Comparison of ENCODE assay signal across 15 cellular contexts in the genomic region with DNA sequence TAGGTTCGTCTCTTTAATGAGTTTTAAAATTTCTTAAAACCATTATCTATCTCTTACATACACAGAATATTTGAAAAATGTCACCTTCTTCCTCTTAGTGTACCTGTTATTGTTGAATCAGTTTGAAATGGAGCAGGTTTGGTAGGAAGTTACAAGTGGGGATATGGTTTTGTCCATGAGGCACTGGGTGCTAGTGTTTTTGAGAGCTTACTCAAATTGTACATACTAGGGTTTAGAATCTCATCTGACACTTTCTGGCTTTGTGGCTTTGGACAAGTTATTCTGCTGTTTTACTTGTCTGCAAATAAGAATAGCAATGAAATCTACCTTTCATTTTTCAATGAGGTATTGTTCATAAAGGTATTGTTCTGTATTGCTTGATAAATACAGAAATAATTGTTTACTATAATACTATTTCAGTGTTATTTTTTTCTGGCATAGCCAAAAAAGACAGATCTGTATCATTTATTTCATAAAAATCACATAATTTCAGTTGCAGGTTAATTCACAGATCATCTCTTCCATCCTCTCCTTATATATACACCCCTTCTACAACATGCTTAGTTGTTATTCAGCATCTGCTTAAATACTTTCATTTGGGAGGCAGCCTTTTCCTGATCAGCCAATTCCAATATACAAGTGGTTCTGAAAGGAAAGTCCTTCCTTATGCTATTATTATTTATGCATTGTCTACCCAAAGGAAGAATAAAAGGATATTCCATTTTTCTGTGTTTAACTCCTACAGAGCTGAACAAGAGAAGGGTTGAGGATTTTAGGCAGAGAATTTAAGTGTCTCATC. TPM values are rescaled to one million over a fixed set of nuclear protein-coding genes. Genes with fewer than 3 reads are reported as not detected.
DNase-seq lines count a peak whose midpoint lies in the region; ATAC-seq and TF ChIP-seq lines count a peak whose summit lies in the region.
"Had no signal": no experiment of that assay in that cellular context is flagged by ENCODE, and none has a peak within 500 bp of the region (broad histone marks: within the 10 kb centered on the region; RNA-seq: fewer than 3 reads in every experiment).

No MANE protein-coding gene starts in this region.

- peaks cover 26 to 56% (median 41%) of the 10 kb centered on the region in 3 donors for H3K4me1 Mint-ChIP-seq in CD8-positive, alpha-beta memory T cell
- peaks cover 47% of the 10 kb centered on the region for H3K4me1 Mint-ChIP-seq in activated T-helper 1 cell treated with anti-CD3 and anti-CD28 coated beads, Interleukin-12 subunit alpha, Interleukin-12 subunit beta, Interleukin-2, Interleukin-4 antibody, amounts not matched to agents 30 ng/mL and 10 ng/mL and 1 ng/mL, durations not matched to agents 14 hours and 24 hours and 36 hours (ENCODE audit: low read depth)

- no peaks in the 10 kb centered on the region for H3K4me1 ChIP-seq in CD8-positive, alpha-beta memory T cell (ENCODE audit: insufficient read depth, low read length)
- H3K4me1 ChIP-seq: SJSA1 had no signal

- peak overlapping the region in 5 of 8 donors; percentile 11 to 52 (median 35) for H3K27ac Mint-ChIP-seq in CD8-positive, alpha-beta memory T cell
- peak overlapping the region; percentile 57 for H3K27ac Mint-ChIP-seq in activated T-helper 1 cell treated with anti-CD3 and anti-CD28 coated beads, Interleukin-12 subunit alpha, Interleukin-12 subunit beta, Interleukin-2, Interleukin-4 antibody, amounts not matched to agents 30 ng/mL and 10 ng/mL and 1 ng/mL, durations not matched to agents 14 hours and 24 hours and 36 hours

- CTCF ChIA-PET in CD8-positive, alpha-beta memory T cell (lab: Charles Lee) = no interaction called here

- ATAC-seq in GM21786 (IDR thresholded peaks at IDR 0.05; ENCODE audit: unreplicated experiment) (no peak), HG02571 (IDR thresholded peaks at IDR 0.05; ENCODE audit: unreplicated experiment) (no peak)

- no peaks in the 10 kb centered on the region for H3K9me3 Mint-ChIP-seq in CD8-positive, alpha-beta memory T cell
- peaks cover 6% of the 10 kb centered on the region for H3K9me3 Mint-ChIP-seq in activated T-helper 1 cell treated with anti-CD3 and anti-CD28 coated beads, Interleukin-12 subunit alpha, Interleukin-12 subunit beta, Interleukin-2, Interleukin-4 antibody, amounts not matched to agents 30 ng/mL and 10 ng/mL and 1 ng/mL, durations not matched to agents 14 hours and 24 hours and 36 hours

- POLR2A ChIA-PET in CD8-positive, alpha-beta memory T cell (lab: Charles Lee) = no interaction called here

- H3K36me3 ChIP-seq in CD8-positive, alpha-beta memory T cell (ENCODE audit: insufficient read depth, low read length) = no peaks in the 10 kb centered on the region

- H3K27me3 ChIP-seq in CD8-positive, alpha-beta memory T cell (ENCODE audit: insufficient read depth, low read length, poor library complexity, severe bottlenecking) = no peaks in the 10 kb centered on the region
- H3K27me3 ChIP-seq: SJSA1 had no signal

- no peak for TF ChIP-seq CTCF in AG10803 (conservative IDR thresholded peaks at IDR 0.05; ENCODE audit: low read length)

- intact Hi-C loops in activated T-helper 1 cell treated with anti-CD3 and anti-CD28 coated beads, Interleukin-12 subunit alpha, Interleukin-12 subunit beta, Interleukin-2, Interleukin-4 antibody, amounts not matched to agents 30 ng/mL and 10 ng/mL and 1 ng/mL, durations not matched to agents 14 hours and 24 hours and 36 hours (cut with micrococcal nuclease) = no loop called here

- peak; percentile 22 for DNase-seq in AG10803 (ENCODE audit: low read depth)
- DNase-seq in CD8-positive, alpha-beta memory T cell = no peak
- DNase-seq in activated T-helper 1 cell treated with anti-CD3 and anti-CD28 coated beads, Interleukin-12 subunit alpha, Interleukin-12 subunit beta, Interleukin-2, Interleukin-4 antibody, amounts not matched to agents 30 ng/mL and 10 ng/mL and 1 ng/mL, durations not matched to agents 14 hours and 24 hours and 36 hours (ENCODE audit: low spot score) = no peak
- peak; percentile 51 for DNase-seq in fibroblast of peridontal ligament (ENCODE audit: extremely low read depth)
- DNase-seq in NCI-H146 (lab: John Stamatoyannopoulos, UW) = no peak
- DNase-seq in mucosa of gallbladder (ENCODE audit: low spot score) = no peak
- DNase-seq: AML-193, Calu3, NCI-H1417 treated with DMSO at 0.1 percent for 48 hours, NCI-H2029, NCI-H2171 treated with DMSO at 0.1 percent for 48 hours, NCI-H748 treated with DMSO at 0.1 percent for 48 hours had no signal

- H3K36me3 Mint-ChIP-seq in CD8-positive, alpha-beta memory T cell = no peaks in the 10 kb centered on the region
- peaks cover 46% of the 10 kb centered on the region for H3K36me3 Mint-ChIP-seq in activated T-helper 1 cell treated with anti-CD3 and anti-CD28 coated beads, Interleukin-12 subunit alpha, Interleukin-12 subunit beta, Interleukin-2, Interleukin-4 antibody, amounts not matched to agents 30 ng/mL and 10 ng/mL and 1 ng/mL, durations not matched to agents 14 hours and 24 hours and 36 hours (ENCODE audit: low read depth)

- H3K4me3 Mint-ChIP-seq in CD8-positive, alpha-beta memory T cell = peak overlapping the region in 4 of 7 donors; percentile 11 to 45 (median 28)
- H3K4me3 Mint-ChIP-seq in activated T-helper 1 cell treated with anti-CD3 and anti-CD28 coated beads, Interleukin-12 subunit alpha, Interleukin-12 subunit beta, Interleukin-2, Interleukin-4 antibody, amounts not matched to agents 30 ng/mL and 10 ng/mL and 1 ng/mL, durations not matched to agents 14 hours and 24 hours and 36 hours = peak overlapping the region; percentile 6

- peaks cover 0 to 2% of the 10 kb centered on the region in 2 donors for H3K27me3 Mint-ChIP-seq in CD8-positive, alpha-beta memory T cell
- H3K27me3 Mint-ChIP-seq in activated T-helper 1 cell treated with anti-CD3 and anti-CD28 coated beads, Interleukin-12 subunit alpha, Interleukin-12 subunit beta, Interleukin-2, Interleukin-4 antibody, amounts not matched to agents 30 ng/mL and 10 ng/mL and 1 ng/mL, durations not matched to agents 14 hours and 24 hours and 36 hours (ENCODE audit: insufficient read depth) = no peaks in the 10 kb centered on the region

- no peak overlapping the region for H3K27ac ChIP-seq in CD8-positive, alpha-beta memory T cell (ENCODE audit: low read depth, low read length)
- H3K27ac ChIP-seq: SJSA1 had no signal

- H3K4me3 ChIP-seq in AG10803 (ENCODE audit: low read length) = no peak overlapping the region
- no peak overlapping the region for H3K4me3 ChIP-seq in CD8-positive, alpha-beta memory T cell (ENCODE audit: low read length)
- H3K4me3 ChIP-seq: SJSA1 had no signal

- no peaks in the 10 kb centered on the region for H3K9me3 ChIP-seq in CD8-positive, alpha-beta memory T cell (ENCODE audit: low read length)
- H3K9me3 ChIP-seq: SJSA1 had no signal

RNA-seq across cellular contexts. Expression of gene NCAPG, which starts 13.3 kb away (rescaled TPM):
- total RNA-seq in CD8-positive, alpha-beta memory T cell = 10 to 100 TPM; 48.2 to 52.1 TPM
- polyA plus RNA-seq in CD8-positive, alpha-beta memory T cell = 1.4 TPM
- 43.7 and 46.3 TPM in 2 replicates for total RNA-seq in activated T-helper 1 cell treated with anti-CD3 and anti-CD28 coated beads, Interleukin-12 subunit alpha, Interleukin-12 subunit beta, Interleukin-2, Interleukin-4 antibody, amounts not matched to agents 30 ng/mL and 10 ng/mL and 1 ng/mL, durations not matched to agents 14 hours and 24 hours and 36 hours
- 1.4 TPM for total RNA-seq in mucosa of gallbladder

RNA-seq across cellular contexts. Expression of gene DCAF16, which starts 13.5 kb away (rescaled TPM):
- total RNA-seq in CD8-positive, alpha-beta memory T cell = 10 to 100 TPM; 30.5 to 32.4 TPM
- polyA plus RNA-seq in CD8-positive, alpha-beta memory T cell = 21.4 TPM
- 44.0 and 48.5 TPM in 2 replicates for total RNA-seq in activated T-helper 1 cell treated with anti-CD3 and anti-CD28 coated beads, Interleukin-12 subunit alpha, Interleukin-12 subunit beta, Interleukin-2, Interleukin-4 antibody, amounts not matched to agents 30 ng/mL and 10 ng/mL and 1 ng/mL, durations not matched to agents 14 hours and 24 hours and 36 hours
- total RNA-seq in mucosa of gallbladder = 37.5 TPM

RNA-seq across cellular contexts. Expression of gene FAM184B, which starts 42.6 kb away (rescaled TPM):
- total RNA-seq in CD8-positive, alpha-beta memory T cell = under 1 TPM in 1 of 2 experiments, not detected in 1; 0.02 TPM
- polyA plus RNA-seq in CD8-positive, alpha-beta memory T cell = not detected
- not detected in 2 replicates for total RNA-seq in activated T-helper 1 cell treated with anti-CD3 and anti-CD28 coated beads, Interleukin-12 subunit alpha, Interleukin-12 subunit beta, Interleukin-2, Interleukin-4 antibody, amounts not matched to agents 30 ng/mL and 10 ng/mL and 1 ng/mL, durations not matched to agents 14 hours and 24 hours and 36 hours
- not detected for total RNA-seq in mucosa of gallbladder
- total RNA-seq: SJSA1 had no signal

Comparison
In these comparisons a context has a peak if more than half of its experiments do, and no peak if none do; other contexts are left out.
1. DNase-seq: peak in AG10803 (single experiment) and fibroblast of peridontal ligament (single experiment); none in CD8-positive, alpha-beta memory T cell (0 of 5), activated T-helper 1 cell treated with anti-CD3 and anti-CD28 coated beads, Interleukin-12 subunit alpha, Interleukin-12 subunit beta, Interleukin-2, Interleukin-4 antibody, amounts not matched to agents 30 ng/mL and 10 ng/mL and 1 ng/mL, durations not matched to agents 14 hours and 24 hours and 36 hours (single experiment), NCI-H146 (single experiment) and mucosa of gallbladder (single experiment).
2. RNA of gene NCAPG, which starts 13.3 kb away (total RNA-seq): 48.2 to 52.1 TPM in CD8-positive, alpha-beta memory T cell and 43.7 to 46.3 TPM in activated T-helper 1 cell treated with anti-CD3 and anti-CD28 coated beads, Interleukin-12 subunit alpha, Interleukin-12 subunit beta, Interleukin-2, Interleukin-4 antibody, amounts not matched to agents 30 ng/mL and 10 ng/mL and 1 ng/mL, durations not matched to agents 14 hours and 24 hours and 36 hours; 1.4 TPM in mucosa of gallbladder (single experiment); every median in the first group is over 10 times any median in the second.